Comparison of ENCODE assay signal across 8 cellular contexts in genomic region chr11:116852261-116853125, GRCh38.
DNase-seq lines count a peak whose midpoint lies in the region; ATAC-seq lines count a peak whose summit lies in the region.

No MANE protein-coding gene starts in this region.

- H3K27ac Mint-ChIP-seq in activated naive CD8-positive, alpha-beta T cell treated with anti-CD3 and anti-CD28 coated beads, Interleukin-2, amount 50 U/mL, for 24 hours: peak overlapping the region; percentile 84

- no peaks in the 10 kb centered on the region for H3K9me3 Mint-ChIP-seq in activated naive CD8-positive, alpha-beta T cell treated with anti-CD3 and anti-CD28 coated beads, Interleukin-2, amount 50 U/mL, for 24 hours

- peaks cover 25% of the 10 kb centered on the region for H3K36me3 Mint-ChIP-seq in activated naive CD8-positive, alpha-beta T cell treated with anti-CD3 and anti-CD28 coated beads, Interleukin-2, amount 50 U/mL, for 24 hours (ENCODE audit: low read depth)

- peaks cover 62% of the 10 kb centered on the region for H3K4me1 Mint-ChIP-seq in activated naive CD8-positive, alpha-beta T cell treated with anti-CD3 and anti-CD28 coated beads, Interleukin-2, amount 50 U/mL, for 24 hours

- DNase-seq in AG08395 (ENCODE audit: low spot score): peak; percentile 45
- peak; percentile 80 for DNase-seq in HCEC 1CT
- DNase-seq in activated naive CD8-positive, alpha-beta T cell treated with anti-CD3 and anti-CD28 coated beads, Interleukin-2, amount 50 U/mL, for 24 hours: no peak
- DNase-seq in medulla oblongata (ENCODE audit: extremely low spot score): peak; percentile 71
- no peak for DNase-seq in NCI-H2081 (lab: John Stamatoyannopoulos, UW)

- ATAC-seq in activated naive CD8-positive, alpha-beta T cell treated with anti-CD3 and anti-CD28 coated beads, Interleukin-2, amount 50 U/mL, for 24 hours: peak; percentile 63
- ATAC-seq in HG02884 (IDR thresholded peaks at IDR 0.05; ENCODE audit: unreplicated experiment) (no peak), GM19328 (IDR thresholded peaks at IDR 0.05; ENCODE audit: unreplicated experiment) (no peak), GM21717 (IDR thresholded peaks at IDR 0.05; ENCODE audit: unreplicated experiment) (no peak)

- no peaks in the 10 kb centered on the region for H3K27me3 Mint-ChIP-seq in activated naive CD8-positive, alpha-beta T cell treated with anti-CD3 and anti-CD28 coated beads, Interleukin-2, amount 50 U/mL, for 24 hours

- H3K4me3 Mint-ChIP-seq in activated naive CD8-positive, alpha-beta T cell treated with anti-CD3 and anti-CD28 coated beads, Interleukin-2, amount 50 U/mL, for 24 hours: peak overlapping the region; percentile 64

Comparison
In these comparisons a context has a peak if more than half of its experiments do, and no peak if none do; other contexts are left out.
1. DNase-seq: peak in AG08395 (single experiment), HCEC 1CT (single experiment) and medulla oblongata (single experiment); none in activated naive CD8-positive, alpha-beta T cell treated with anti-CD3 and anti-CD28 coated beads, Interleukin-2, amount 50 U/mL, for 24 hours (single experiment) and NCI-H2081 (0 of 2).